ENCODE assay signal across 18 cellular contexts in the genomic region with DNA sequence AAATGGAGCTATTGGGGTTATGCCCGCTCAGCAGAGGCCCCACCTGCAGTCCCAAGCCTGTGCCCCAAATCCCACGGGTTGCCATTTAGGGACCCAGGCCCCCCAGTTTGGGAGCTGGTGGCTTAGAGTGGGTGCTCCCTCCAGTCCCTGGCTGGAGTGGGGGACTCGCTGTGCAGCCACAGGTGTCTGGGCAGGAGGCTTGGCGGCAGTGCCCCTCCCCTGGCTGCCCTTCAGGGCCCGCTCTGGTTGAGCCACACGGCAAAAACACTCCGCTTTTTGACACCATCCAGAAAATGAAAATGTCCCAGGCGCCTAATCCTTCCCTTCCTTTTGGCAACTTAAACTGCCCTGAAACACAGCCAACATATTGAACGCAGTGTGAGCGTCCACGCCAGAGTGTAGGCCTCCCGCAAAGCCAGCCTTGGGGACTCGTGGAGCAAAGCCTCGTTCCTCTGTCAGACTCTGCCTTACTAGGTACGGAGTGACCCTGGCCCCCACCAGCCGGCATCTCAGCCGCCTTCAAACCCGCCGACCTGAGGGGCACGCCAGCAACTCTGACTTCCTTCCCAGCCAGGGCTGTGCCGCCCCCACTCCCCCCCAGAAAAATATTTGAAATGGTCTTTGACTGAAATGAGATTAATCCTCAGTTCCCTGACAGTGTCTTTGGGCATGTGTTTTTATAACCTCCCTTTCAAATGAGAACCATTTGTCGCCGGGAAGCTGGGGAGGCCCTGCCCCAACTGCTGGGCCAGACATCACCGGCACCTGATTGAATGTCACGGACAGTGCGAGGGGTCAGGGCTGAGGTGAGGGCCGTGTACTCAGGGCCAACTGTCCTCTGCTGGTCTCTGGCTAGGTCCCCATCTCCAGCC.
DNase-seq lines count a peak whose midpoint lies in the region; FAIRE-seq and TF ChIP-seq lines count a peak whose summit lies in the region.
"Had no signal": no experiment of that assay in that cellular context is flagged by ENCODE, and none has a peak within 500 bp of the region (broad histone marks: within the 10 kb centered on the region; RNA-seq: fewer than 3 reads in every experiment).

No MANE protein-coding gene starts in this region.

- peak overlapping the region; percentile 41 for H3K4ac ChIP-seq in trophoblast cell (ENCODE audit: low read depth, low read length)

- peak overlapping the region; percentile 93 for H2AK5ac ChIP-seq in trophoblast cell (ENCODE audit: low read length)

- peak overlapping the region; percentile 64 for H4K8ac ChIP-seq in trophoblast cell (ENCODE audit: low read depth, low read length)

- POLR2A ChIA-PET in HEK293 (lab: Yijun Ruan, JAX), result no interaction called here

- H3K9ac ChIP-seq in kidney (ENCODE audit: low read length in 2 of 2) (no peak overlapping the region), trophoblast cell (ENCODE audit: low read length) (no peak overlapping the region)

- no peak overlapping the region for H3K23ac ChIP-seq in trophoblast cell (ENCODE audit: low read length)

- no peak overlapping the region for H3K4me2 ChIP-seq in trophoblast cell (ENCODE audit: low read length)

- H3K9me3 ChIP-seq in HEK293 (ENCODE audit: control insufficient read depth, insufficient read depth, low read depth, low read length) (no peaks in the 10 kb centered on the region), kidney (ENCODE audit: control insufficient read depth in 1 of 2, low read length in 2 of 2) (no peaks in the 10 kb centered on the region), trophoblast cell (ENCODE audit: insufficient read depth, low read depth, low read length) (no peaks in the 10 kb centered on the region), small intestine (ENCODE audit: control insufficient read depth, low read depth) (no peaks in the 10 kb centered on the region)
- H3K9me3 ChIP-seq: BLaER1 treated with 17β-estradiol and CSF1 and Interleukin-3, amounts not matched to agents 10 nM and 100 nM; tibial artery had no signal

- H3K27me3 ChIP-seq in trophoblast cell (ENCODE audit: insufficient read depth, low read length) (no peaks in the 10 kb centered on the region), small intestine (ENCODE audit: control insufficient read depth in 2 of 2, insufficient read depth in 2 of 2, low read length in 2 of 2) (peaks cover 6 to 17% of the 10 kb centered on the region in 2 donors)

- no peak overlapping the region for H4K12ac ChIP-seq in trophoblast cell (ENCODE audit: low read depth, low read length)

- peak overlapping the region; percentile 96 for H2BK12ac ChIP-seq in trophoblast cell (ENCODE audit: low read length)

- H4K91ac ChIP-seq in trophoblast cell (ENCODE audit: low read depth, low read length), result peak overlapping the region; percentile 98

- no CpG with 5 or more reads among the region's 27 CpGs for WGBS in trophoblast cell (ENCODE audit: extremely low coverage, insufficient coverage, insufficient read length)
- 63 to 72% (median 69%) methylated on average over 27 of the region's 27 CpGs for WGBS in small intestine, 3 donors

- peak overlapping the region; percentile 71 for H3K14ac ChIP-seq in trophoblast cell (ENCODE audit: low read length)

- DNase-seq in NCI-H748 (lab: John Stamatoyannopoulos, UW; ENCODE audit: unreplicated experiment) (peak; percentile 24), NCI-H748 treated with DMSO at 0.1 percent for 48 hours (lab: John Stamatoyannopoulos, UW) (no peak), kidney (peak; percentile 70), trophoblast cell (no peak), small intestine (no peak), CD1c-positive myeloid dendritic cell (ENCODE audit: extremely low spot score) (no peak)
- DNase-seq in activated CD8-positive, alpha-beta memory T cell treated with anti-CD3 and anti-CD28 coated beads for 24 hours, result no peak
- DNase-seq: activated CD4-positive, alpha-beta memory T cell treated with anti-CD3 and anti-CD28 coated beads, Interleukin-2, amount 10 ng/mL, durations not matched to agents 7 days and 5 days; dermis blood vessel endothelial cell; DMS153; MM.1S; NCI-H187; NCI-H446 treated with DMSO at 0.1 percent for 48 hours; RPMI8226 had no signal

- FAIRE-seq in kidney (lab: Jason Lieb, UNC) (no peak), small intestine (lab: Jason Lieb, UNC) (no peak)
- FAIRE-seq: frontal cortex had no signal

- H2BK120ac ChIP-seq in trophoblast cell (ENCODE audit: insufficient read depth, low read length, poor library complexity), result peak overlapping the region; percentile 68

- CTCF ChIA-PET in HEK293 (lab: Yijun Ruan, JAX), result interaction anchor here (0.9 to 7.8 kb wide), 12 partner anchors 7 to 266 kb away, joined by 3 to 63 read pairs (median 5); no protein-coding TSS in a partner anchor

- H2AFZ ChIP-seq in trophoblast cell (ENCODE audit: insufficient read depth, low read length, poor library complexity), result no peak overlapping the region

- peak overlapping the region; percentile 51 for H3K18ac ChIP-seq in trophoblast cell (ENCODE audit: low read length)

- peaks cover 3% of the 10 kb centered on the region for H3K79me2 ChIP-seq in trophoblast cell (ENCODE audit: control insufficient read depth, insufficient read depth, low read length, poor library complexity)

- H3K4me3 ChIP-seq in HEK293 (ENCODE audit: low read depth, low read length), result no peak overlapping the region
- no peak overlapping the region for H3K4me3 ChIP-seq in kidney (ENCODE audit: low read length in 2 of 2)
- H3K4me3 ChIP-seq in trophoblast cell (ENCODE audit: low read depth, low read length), result no peak overlapping the region
- H3K4me3 ChIP-seq in small intestine (ENCODE audit: low read depth in 1 of 2, low read length in 2 of 2), result no peak overlapping the region

- H3K4me1 ChIP-seq in HEK293 (ENCODE audit: control insufficient read depth, insufficient read depth, low read length) (peaks cover 12% of the 10 kb centered on the region), kidney (ENCODE audit: control insufficient read depth in 1 of 2, insufficient read depth in 1 of 2, low read depth in 1 of 2, low read length in 2 of 2) (peaks cover 0 to 6% of the 10 kb centered on the region in 2 donors), trophoblast cell (ENCODE audit: control insufficient read depth in 1 of 2, insufficient read depth in 2 of 2, low read length in 2 of 2) (peaks cover 26 to 30% of the 10 kb centered on the region in 2 experiments), small intestine (ENCODE audit: control insufficient read depth in 2 of 2, insufficient read depth in 1 of 2, low read depth in 1 of 2, low read length in 1 of 2) (no peaks in the 10 kb centered on the region)

- H3K27ac ChIP-seq in HEK293 (ENCODE audit: extremely low read depth, low read depth, low read length) (no peak overlapping the region), kidney (ENCODE audit: low read depth in 2 of 2, low read length in 2 of 2) (no peak overlapping the region), trophoblast cell (ENCODE audit: low read depth, low read length) (no peak overlapping the region), small intestine (ENCODE audit: low read depth in 1 of 2, low read length in 1 of 2) (no peak overlapping the region)
- H3K27ac ChIP-seq: tibial artery had no signal

- H2BK5ac ChIP-seq in trophoblast cell (ENCODE audit: low read depth, low read length, poor library complexity), result peak overlapping the region; percentile 32

- H3K36me3 ChIP-seq in HEK293 (ENCODE audit: control insufficient read depth in 2 of 2, insufficient read depth in 1 of 2, low read length in 2 of 2) (no peaks in the 10 kb centered on the region), kidney (ENCODE audit: control insufficient read depth in 1 of 2, insufficient read depth in 2 of 2, low read length in 2 of 2) (no peaks in the 10 kb centered on the region), trophoblast cell (ENCODE audit: control insufficient read depth in 1 of 2, insufficient read depth in 2 of 2, low read length in 2 of 2) (no peaks in the 10 kb centered on the region), small intestine (ENCODE audit: control insufficient read depth in 2 of 2, insufficient read depth in 2 of 2, low read length in 2 of 2) (no peaks in the 10 kb centered on the region)
- H3K36me3 ChIP-seq: BLaER1 treated with 17β-estradiol and CSF1 and Interleukin-3, amounts not matched to agents 10 nM and 100 nM; tibial artery had no signal

- TF ChIP-seq CTCF in HEK293 (tag by site-specific recombination; IDR thresholded peaks at IDR 0.05) (no peak), kidney (IDR thresholded peaks at IDR 0.05; ENCODE audit: borderline replicate concordance, extremely low read depth, insufficient read depth) (no peak)

- intact Hi-C loops in kidney (cut with DNase I), result no loop called here

- peaks cover 29% of the 10 kb centered on the region for H3K79me1 ChIP-seq in trophoblast cell (ENCODE audit: low read length)

TF ChIP-seq in HEK293, 187 proteins besides CTCF, POLR2A, EP300 and RAD21:
- TF ChIP-seq ZNF341 (tag by site-specific recombination; IDR thresholded peaks at IDR 0.05; ENCODE audit: low read depth), result peak; percentile 30; the same call in 1 of the 2 replicates
- TF ChIP-seq ZNF10 (tag by site-specific recombination; IDR thresholded peaks at IDR 0.05), result 0 out of 2 replicates have a peak, but pooled peaks have one; percentile 30
- no peak for TF ChIP-seq WT1 (tag by site-specific recombination; IDR thresholded peaks at IDR 0.05)
- no peak for TF ChIP-seq ZNF776 (tag by site-specific recombination; IDR thresholded peaks at IDR 0.05; ENCODE audit: borderline replicate concordance)
- no peak for TF ChIP-seq ZNF155 (tag by site-specific recombination; IDR thresholded peaks at IDR 0.05)
TF ChIP-seq in HEK293: peak in this region for 2.

Comparison
In these comparisons a context has a peak if more than half of its experiments do, and no peak if none do; other contexts are left out.
1. DNase-seq: peak in NCI-H748 (single experiment) and kidney (single experiment); none in NCI-H748 treated with DMSO at 0.1 percent for 48 hours (single experiment), trophoblast cell (0 of 2), small intestine (single experiment), activated CD8-positive, alpha-beta memory T cell treated with anti-CD3 and anti-CD28 coated beads for 24 hours (single experiment) and CD1c-positive myeloid dendritic cell (single experiment).